Comparison of ENCODE assay signal across 12 cellular contexts in genomic region chr7:112060625-112061024, GRCh38.
A peak's percentile ranks its signal among the peaks of the same experiment; 100 is the strongest.
DNase-seq lines count a peak whose midpoint lies in the region; ATAC-seq, FAIRE-seq and TF ChIP-seq lines count a peak whose summit lies in the region.
"Had no signal": no experiment of that assay in that cellular context is flagged by ENCODE, and none has a peak within 500 bp of the region (broad histone marks: within the 10 kb centered on the region; RNA-seq: fewer than 3 reads in every experiment).

No MANE protein-coding gene starts in this region.

- ATAC-seq in activated naive CD8-positive, alpha-beta T cell treated with anti-CD3 and anti-CD28 coated beads, Interleukin-2, amount 50 U/mL, for 24 hours: no peak
- no peak for ATAC-seq in HG03571 (IDR thresholded peaks at IDR 0.05; ENCODE audit: unreplicated experiment)
- ATAC-seq: HCT116 had no signal

- H2AFZ ChIP-seq in MM.1S (ENCODE audit: low read length) (no peak overlapping the region), astrocyte (ENCODE audit: low read depth, low read length) (no peak overlapping the region)

- H3K9me2 ChIP-seq in MM.1S (replicated peaks; ENCODE audit: insufficient read depth, low read length): no peaks in the 10 kb centered on the region

- H3F3A ChIP-seq in MM.1S (ENCODE audit: insufficient read depth, low read length): peaks cover 14% of the 10 kb centered on the region; the same call in 1 of the 2 replicates

- TF ChIP-seq CTCF in MM.1S (IDR thresholded peaks at IDR 0.05; ENCODE audit: low read length) (no peak), astrocyte (IDR thresholded peaks at IDR 0.05; ENCODE audit: insufficient read depth, low read depth, low read length) (no peak)

- H3K79me2 ChIP-seq in MM.1S (ENCODE audit: low read length): peaks cover 83% of the 10 kb centered on the region
- H3K79me2 ChIP-seq in astrocyte (ENCODE audit: insufficient read depth, low read length): no peaks in the 10 kb centered on the region

- no peaks in the 10 kb centered on the region for H3K9me3 Mint-ChIP-seq in astrocyte (ENCODE audit: unreplicated experiment)
- H3K9me3 Mint-ChIP-seq in activated naive CD8-positive, alpha-beta T cell treated with anti-CD3 and anti-CD28 coated beads, Interleukin-2, amount 50 U/mL, for 24 hours: no peaks in the 10 kb centered on the region

- H3K4me1 ChIP-seq in MM.1S (ENCODE audit: low read length) (peaks cover 40% of the 10 kb centered on the region), astrocyte (ENCODE audit: insufficient read depth, low read length) (no peaks in the 10 kb centered on the region)

- DNase-seq in NCI-H748 (lab: John Stamatoyannopoulos, UW; ENCODE audit: unreplicated experiment) (peak; percentile 57), NCI-H748 treated with DMSO at 0.1 percent for 48 hours (lab: John Stamatoyannopoulos, UW) (no peak), MM.1S (peak; percentile 59), astrocyte (ENCODE audit: low read depth) (no peak), HuH-7 (ENCODE audit: low spot score) (no peak)
- DNase-seq in activated naive CD8-positive, alpha-beta T cell treated with anti-CD3 and anti-CD28 coated beads, Interleukin-2, amount 50 U/mL, for 24 hours: no peak
- DNase-seq: BE2C; CD4-positive, alpha-beta memory T cell had no signal

- FAIRE-seq in astrocyte (lab: Jason Lieb, UNC): no peak
- FAIRE-seq: A204.1 had no signal

- H3K36me3 ChIP-seq in MM.1S (replicated peaks; ENCODE audit: insufficient read depth, low read length): no peaks in the 10 kb centered on the region
- no peaks in the 10 kb centered on the region for H3K36me3 ChIP-seq in astrocyte (ENCODE audit: insufficient read depth, low read length)
- H3K36me3 ChIP-seq: BE2C had no signal

- no peaks in the 10 kb centered on the region for H3K27me3 Mint-ChIP-seq in astrocyte (ENCODE audit: low read depth, unreplicated experiment)
- no peaks in the 10 kb centered on the region for H3K27me3 Mint-ChIP-seq in activated naive CD8-positive, alpha-beta T cell treated with anti-CD3 and anti-CD28 coated beads, Interleukin-2, amount 50 U/mL, for 24 hours

- H3K4me3 ChIP-seq in MM.1S (ENCODE audit: low read length) (peak overlapping the region; percentile 10; the same call in 1 of the 2 replicates), astrocyte (ENCODE audit: insufficient read depth, low read depth, low read length) (no peak overlapping the region)

- peak overlapping the region; percentile 7 for H3K27ac Mint-ChIP-seq in astrocyte (ENCODE audit: unreplicated experiment)
- H3K27ac Mint-ChIP-seq in activated naive CD8-positive, alpha-beta T cell treated with anti-CD3 and anti-CD28 coated beads, Interleukin-2, amount 50 U/mL, for 24 hours: no peak overlapping the region
- H3K27ac Mint-ChIP-seq: CD4-positive, alpha-beta memory T cell had no signal

- no peak overlapping the region for H3K4me3 Mint-ChIP-seq in astrocyte (ENCODE audit: unreplicated experiment)
- H3K4me3 Mint-ChIP-seq in activated naive CD8-positive, alpha-beta T cell treated with anti-CD3 and anti-CD28 coated beads, Interleukin-2, amount 50 U/mL, for 24 hours: no peak overlapping the region
- H3K4me3 Mint-ChIP-seq: CD4-positive, alpha-beta memory T cell had no signal

- no peaks in the 10 kb centered on the region for H3K36me3 Mint-ChIP-seq in astrocyte (ENCODE audit: low read depth, unreplicated experiment)
- no peaks in the 10 kb centered on the region for H3K36me3 Mint-ChIP-seq in activated naive CD8-positive, alpha-beta T cell treated with anti-CD3 and anti-CD28 coated beads, Interleukin-2, amount 50 U/mL, for 24 hours (ENCODE audit: low read depth)
- H3K36me3 Mint-ChIP-seq: CD4-positive, alpha-beta memory T cell had no signal

- H3K4me2 ChIP-seq in MM.1S (ENCODE audit: low read depth, low read length) (peak overlapping the region; percentile 56), astrocyte (ENCODE audit: low read length) (no peak overlapping the region)

- H3K9me3 ChIP-seq in MM.1S (replicated peaks; ENCODE audit: insufficient read depth, low read length): no peaks in the 10 kb centered on the region
- no peaks in the 10 kb centered on the region for H3K9me3 ChIP-seq in astrocyte (ENCODE audit: insufficient read depth, low read depth, low read length)
- H3K9me3 ChIP-seq: BE2C had no signal

- H3K27me3 ChIP-seq in MM.1S (replicated peaks; ENCODE audit: insufficient read depth, low read length): no peaks in the 10 kb centered on the region
- no peaks in the 10 kb centered on the region for H3K27me3 ChIP-seq in astrocyte (ENCODE audit: insufficient read depth, low read length)
- H3K27me3 ChIP-seq: BE2C had no signal

- H3K27ac ChIP-seq in MM.1S (ENCODE audit: low read length) (peak overlapping the region; percentile 77), astrocyte (ENCODE audit: low read depth, low read length) (no peak overlapping the region)
- H3K27ac ChIP-seq: C4-2B had no signal

- H4K20me1 ChIP-seq in MM.1S (ENCODE audit: insufficient read depth, low read length) (no peaks in the 10 kb centered on the region), astrocyte (ENCODE audit: insufficient read depth, low read length) (no peaks in the 10 kb centered on the region)

- H3K9ac ChIP-seq in MM.1S (ENCODE audit: low read length): peak overlapping the region; percentile 37; the same call in 1 of the 2 replicates
- H3K9ac ChIP-seq in astrocyte (ENCODE audit: low read length): no peak overlapping the region

- H3K4me1 Mint-ChIP-seq in astrocyte (ENCODE audit: low read depth, unreplicated experiment): peaks cover 9% of the 10 kb centered on the region
- H3K4me1 Mint-ChIP-seq in activated naive CD8-positive, alpha-beta T cell treated with anti-CD3 and anti-CD28 coated beads, Interleukin-2, amount 50 U/mL, for 24 hours: peaks cover 2% of the 10 kb centered on the region
- H3K4me1 Mint-ChIP-seq: CD4-positive, alpha-beta memory T cell had no signal

Comparison
In these comparisons a context has a peak if more than half of its experiments do, and no peak if none do; other contexts are left out.
1. DNase-seq: peak in NCI-H748 (single experiment) and MM.1S (single experiment); none in NCI-H748 treated with DMSO at 0.1 percent for 48 hours (single experiment), astrocyte (single experiment), activated naive CD8-positive, alpha-beta T cell treated with anti-CD3 and anti-CD28 coated beads, Interleukin-2, amount 50 U/mL, for 24 hours (single experiment) and HuH-7 (single experiment).